10 cellular contexts compared by ENCODE assay signal in genomic region chr2:96143231-96143847, GRCh38. TPM values are rescaled to one million over a fixed set of nuclear protein-coding genes. Genes with fewer than 3 reads are reported as not detected.
A peak's percentile ranks its signal among the peaks of the same experiment; 100 is the strongest.
DNase-seq lines count a peak whose midpoint lies in the region; ATAC-seq and TF ChIP-seq lines count a peak whose summit lies in the region.
"Had no signal": no experiment of that assay in that cellular context is flagged by ENCODE, and none has a peak within 500 bp of the region (broad histone marks: within the 10 kb centered on the region; RNA-seq: fewer than 3 reads in every experiment).

No MANE protein-coding gene starts in this region.

- ATAC-seq in HG03571 (IDR thresholded peaks at IDR 0.05; ENCODE audit: unreplicated experiment): no peak
- ATAC-seq in HG02678 (IDR thresholded peaks at IDR 0.05; ENCODE audit: unreplicated experiment): no peak

- H3K27me3 Mint-ChIP-seq in activated naive CD8-positive, alpha-beta T cell treated with anti-CD3 and anti-CD28 coated beads for 36 hours: peaks cover 8% of the 10 kb centered on the region

- H3K27ac Mint-ChIP-seq in activated naive CD8-positive, alpha-beta T cell treated with anti-CD3 and anti-CD28 coated beads for 36 hours: peak overlapping the region; percentile 97

- peak overlapping the region in 3 of 4 donors; percentile 2 to 97 (median 84) for H3K27ac ChIP-seq in Peyer's patch

- peaks cover 0 to 37% (median 30%) of the 10 kb centered on the region in 4 donors for H3K4me1 ChIP-seq in Peyer's patch

- H3K9me3 ChIP-seq in Peyer's patch: no peaks in the 10 kb centered on the region

- no peaks in the 10 kb centered on the region for H3K36me3 ChIP-seq in Peyer's patch

- peaks cover 57% of the 10 kb centered on the region for H3K4me1 Mint-ChIP-seq in activated naive CD8-positive, alpha-beta T cell treated with anti-CD3 and anti-CD28 coated beads for 36 hours

- H3K27me3 ChIP-seq in Peyer's patch: no peaks in the 10 kb centered on the region

- H3K36me3 Mint-ChIP-seq in activated naive CD8-positive, alpha-beta T cell treated with anti-CD3 and anti-CD28 coated beads for 36 hours: peaks cover 32% of the 10 kb centered on the region

- TF ChIP-seq CTCF in GM12875 (IDR thresholded peaks at IDR 0.05; ENCODE audit: borderline replicate concordance, insufficient read depth, low read depth, low read length) (no peak), Peyer's patch (IDR thresholded peaks at IDR 0.05) (no peak)

- H3K4me3 Mint-ChIP-seq in activated naive CD8-positive, alpha-beta T cell treated with anti-CD3 and anti-CD28 coated beads for 36 hours: peak overlapping the region; percentile 96

- peak overlapping the region; percentile 95 for H3K4me3 ChIP-seq in GM12875 (ENCODE audit: low read depth, low read length)
- peak overlapping the region; percentile 47 to 90 (median 72) for H3K4me3 ChIP-seq in Peyer's patch

- no peaks in the 10 kb centered on the region for H3K9me3 Mint-ChIP-seq in activated naive CD8-positive, alpha-beta T cell treated with anti-CD3 and anti-CD28 coated beads for 36 hours

- DNase-seq in Peyer's patch: peak in 1 of 3 donors; percentile 44
- DNase-seq in activated naive CD8-positive, alpha-beta T cell treated with anti-CD3 and anti-CD28 coated beads for 36 hours: peak; percentile 44
- DNase-seq in stimulated activated CD4-positive, alpha-beta T cell treated with anti-CD3 and anti-CD28 coated beads, Interleukin-4, amount 100 ng/mL, for 24 hours: peak; percentile 51
- no peak for DNase-seq in NCI-H345 (lab: John Stamatoyannopoulos, UW)
- no peak for DNase-seq in COLO829 (ENCODE audit: low spot score)

- TF ChIP-seq POLR2A in Peyer's patch (IDR thresholded peaks at IDR 0.05): no peak

RNA-seq across cellular contexts. Expression of gene DUSP2, which starts 1.9 kb away (rescaled TPM):
- 10 to 100 TPM in 1 of 4 donors, 1 to 10 TPM in 3; 2.7 to 28.1 (median 5.6) TPM for total RNA-seq in Peyer's patch
- total RNA-seq in activated naive CD8-positive, alpha-beta T cell treated with anti-CD3 and anti-CD28 coated beads for 36 hours: 100 to 1,000 TPM; 274 to 279 TPM

RNA-seq across cellular contexts. Expression of gene ASTL, which starts 5.0 kb away (rescaled TPM):
- not detected for total RNA-seq in Peyer's patch
- total RNA-seq in activated naive CD8-positive, alpha-beta T cell treated with anti-CD3 and anti-CD28 coated beads for 36 hours: 10 to 100 TPM; 22.1 to 23.3 TPM
- total RNA-seq: H7, lung microvascular endothelial cell had no signal

RNA-seq across cellular contexts. Expression of gene ADRA2B, which starts 27.0 kb away (rescaled TPM):
- under 1 TPM in 3 of 4 donors, not detected in 1; 0.28 to 0.67 (median 0.53) TPM for total RNA-seq in Peyer's patch
- under 1 TPM; 0.29 to 0.30 TPM for total RNA-seq in activated naive CD8-positive, alpha-beta T cell treated with anti-CD3 and anti-CD28 coated beads for 36 hours
- total RNA-seq: lung microvascular endothelial cell had no signal

Comparison
In these comparisons a context has a peak if more than half of its experiments do, and no peak if none do; other contexts are left out.
1. DNase-seq: peak in activated naive CD8-positive, alpha-beta T cell treated with anti-CD3 and anti-CD28 coated beads for 36 hours (single experiment) and stimulated activated CD4-positive, alpha-beta T cell treated with anti-CD3 and anti-CD28 coated beads, Interleukin-4, amount 100 ng/mL, for 24 hours (single experiment); none in NCI-H345 (single experiment) and COLO829 (single experiment).
2. RNA of gene DUSP2, which starts 1.9 kb away (total RNA-seq): 274 to 279 TPM in activated naive CD8-positive, alpha-beta T cell treated with anti-CD3 and anti-CD28 coated beads for 36 hours; 2.7 to 28.1 TPM in Peyer's patch; every median in the first group is over 4 times any median in the second.
3. RNA of gene ASTL, which starts 5.0 kb away (total RNA-seq): 22.1 to 23.3 TPM in activated naive CD8-positive, alpha-beta T cell treated with anti-CD3 and anti-CD28 coated beads for 36 hours; not detected in Peyer's patch; every median in the first group is over 4 times any median in the second.